In the genomic region with DNA sequence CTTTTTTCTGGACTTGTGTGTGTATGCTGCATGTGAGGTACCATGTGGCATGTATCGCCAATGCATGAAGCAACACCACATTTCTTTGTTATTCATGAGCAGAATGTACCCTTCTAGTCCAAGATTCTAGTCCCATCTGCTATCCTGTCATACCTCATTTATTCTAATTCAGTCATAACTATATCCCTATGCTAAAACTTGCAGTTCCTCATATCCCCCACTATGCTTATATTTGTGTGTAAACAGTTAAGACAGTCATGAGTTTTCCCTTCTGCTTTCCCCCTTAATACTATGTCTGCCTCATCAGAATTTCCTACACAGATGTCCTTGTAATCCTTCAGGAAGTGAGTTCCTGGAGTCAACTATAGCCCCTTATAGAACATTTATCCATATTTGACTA, we compare ENCODE assay signal across 22 cellular contexts.
"Had no signal": no experiment of that assay in that cellular context is flagged by ENCODE, and none has a peak within 500 bp of the region (broad histone marks: within the 10 kb centered on the region; RNA-seq: fewer than 3 reads in every experiment).

No MANE protein-coding gene starts in this region.

- H3K9ac ChIP-seq: parathyroid adenoma had no signal

- DNase-seq: cortex of kidney; effector memory CD8-positive, alpha-beta T cell; erythroblast; esophagus squamous epithelium; left ventricle myocardium superior; lower lobe of right lung; natural killer cell; stimulated activated CD4-positive, alpha-beta T cell treated with anti-CD3 and anti-CD28 coated beads, Interleukin-12 subunit alpha, Interleukin-12 subunit beta, amount 100 ng/mL, for 4 hours; stimulated activated CD4-positive, alpha-beta T cell treated with anti-CD3 and anti-CD28 coated beads, Interleukin-1b, Interleukin-23, amount 100 ng/mL, for 48 hours; stimulated activated CD4-positive, alpha-beta T cell treated with anti-CD3 and anti-CD28 coated beads, Interleukin-4, amount 100 ng/mL, for 1 hour; stimulated activated CD8-positive, alpha-beta memory T cell treated with anti-CD3 and anti-CD28 coated beads, Interleukin-4, amount 100 ng/mL, for 48 hours; stimulated activated naive CD4-positive, alpha-beta T cell; stimulated activated naive CD8-positive, alpha-beta T cell treated with anti-CD3 and anti-CD28 coated beads, Interleukin-15, amount 100 ng/mL, for 72 hours; transverse colon had no signal

- H3K4me1 ChIP-seq: esophagus squamous epithelium, lower lobe of right lung, suprapubic skin, transverse colon, vagina had no signal

- H3K9me3 ChIP-seq: esophagus squamous epithelium, lower lobe of right lung, neutrophil, suprapubic skin, transverse colon, vagina had no signal

- H3K9me3 Mint-ChIP-seq: effector memory CD8-positive, alpha-beta T cell; memory B cell; natural killer cell; stimulated activated naive CD8-positive, alpha-beta T cell treated with anti-CD3 and anti-CD28 coated beads, Interleukin-15, amount 100 ng/mL, for 72 hours had no signal

- ATAC-seq: effector memory CD8-positive, alpha-beta T cell; left ventricle myocardium superior; lower lobe of right lung; natural killer cell; sciatic nerve; stimulated activated naive CD8-positive, alpha-beta T cell treated with anti-CD3 and anti-CD28 coated beads, Interleukin-15, amount 100 ng/mL, for 72 hours had no signal

- H2AFZ ChIP-seq: parathyroid adenoma had no signal

- H3K27ac Mint-ChIP-seq: effector memory CD8-positive, alpha-beta T cell; memory B cell; natural killer cell; progenitor cell of endocrine pancreas; stimulated activated naive CD8-positive, alpha-beta T cell treated with anti-CD3 and anti-CD28 coated beads, Interleukin-15, amount 100 ng/mL, for 72 hours had no signal

- H3K27me3 Mint-ChIP-seq: effector memory CD8-positive, alpha-beta T cell; memory B cell; progenitor cell of endocrine pancreas; stimulated activated naive CD8-positive, alpha-beta T cell treated with anti-CD3 and anti-CD28 coated beads, Interleukin-15, amount 100 ng/mL, for 72 hours had no signal

- H3K4me3 ChIP-seq: esophagus squamous epithelium, lower lobe of right lung, smooth muscle cell, suprapubic skin, transverse colon, vagina had no signal

- H3K4me1 Mint-ChIP-seq: natural killer cell; stimulated activated naive CD8-positive, alpha-beta T cell treated with anti-CD3 and anti-CD28 coated beads, Interleukin-15, amount 100 ng/mL, for 72 hours had no signal

- H3K79me2 ChIP-seq: parathyroid adenoma had no signal

- H3K4me2 ChIP-seq: smooth muscle cell had no signal

- H3K27me3 ChIP-seq: esophagus squamous epithelium, neutrophil, suprapubic skin, transverse colon, vagina had no signal

- H3K4me3 Mint-ChIP-seq: effector memory CD8-positive, alpha-beta T cell; memory B cell; natural killer cell; stimulated activated naive CD8-positive, alpha-beta T cell treated with anti-CD3 and anti-CD28 coated beads, Interleukin-15, amount 100 ng/mL, for 72 hours had no signal

- H3K27ac ChIP-seq: esophagus squamous epithelium, lower lobe of right lung, neutrophil, parathyroid adenoma, suprapubic skin, transverse colon, vagina had no signal

- H3K36me3 Mint-ChIP-seq: natural killer cell had no signal
